8 cellular contexts compared by ENCODE assay signal in genomic region chr1:58896211-58897183, GRCh38.
A peak's percentile ranks its signal among the peaks of the same experiment; 100 is the strongest.
DNase-seq lines count a peak whose midpoint lies in the region; ATAC-seq and TF ChIP-seq lines count a peak whose summit lies in the region.

No MANE protein-coding gene starts in this region.

- H3K27me3 ChIP-seq in colonic mucosa (no peaks in the 10 kb centered on the region), aorta (ENCODE audit: control insufficient read depth in 1 of 2, insufficient read depth in 2 of 2, low read length in 1 of 2) (no peaks in the 10 kb centered on the region)

- TF ChIP-seq CTCF in colonic mucosa (IDR thresholded peaks at IDR 0.05) (no peak), mesothelial cell of epicardium (IDR thresholded peaks at IDR 0.05; ENCODE audit: unreplicated experiment) (no peak)

- no peak for DNase-seq in T-helper 1 cell
- peak; percentile 89 for DNase-seq in colonic mucosa
- no peak for DNase-seq in mesothelial cell of epicardium (ENCODE audit: low spot score in 2 of 2, unreplicated experiment in 2 of 2)
- DNase-seq in aorta = peak in 1 of 2 donors; percentile 72
- no peak for DNase-seq in SKM-1 treated with dmso at 0.1 percent for 144 hours (lab: John Stamatoyannopoulos, UW; ENCODE audit: unreplicated experiment)
- DNase-seq in AML-193 (lab: John Stamatoyannopoulos, UW) = no peak

- no peak overlapping the region for H3K4me3 Mint-ChIP-seq in T-helper 1 cell treated with Interleukin-12 subunit alpha and Interleukin-12 subunit beta and Interleukin-4 antibody, amounts not matched to agents 30 μg/mL and 1 μg/mL, for 36 hours
- H3K4me3 Mint-ChIP-seq in mesothelial cell of epicardium = no peak overlapping the region

- H3K9me3 ChIP-seq in colonic mucosa = no peaks in the 10 kb centered on the region
- H3K9me3 ChIP-seq in aorta (ENCODE audit: control insufficient read depth, low read length) = no peaks in the 10 kb centered on the region

- peak overlapping the region; percentile 80 for H3K27ac ChIP-seq in colonic mucosa
- peak overlapping the region in 1 of 2 donors; percentile 35 for H3K27ac ChIP-seq in aorta (ENCODE audit: low read depth in 1 of 2, low read length in 2 of 2)

- H3K4me3 ChIP-seq in colonic mucosa (no peak overlapping the region), aorta (ENCODE audit: low read length in 2 of 2) (no peak overlapping the region)

- peaks cover 34% of the 10 kb centered on the region for H3K4me1 Mint-ChIP-seq in T-helper 1 cell treated with Interleukin-12 subunit alpha and Interleukin-12 subunit beta and Interleukin-4 antibody, amounts not matched to agents 30 μg/mL and 1 μg/mL, for 36 hours (ENCODE audit: low read depth)
- peaks cover 34% of the 10 kb centered on the region for H3K4me1 Mint-ChIP-seq in mesothelial cell of epicardium

- H3K36me3 ChIP-seq in colonic mucosa (no peaks in the 10 kb centered on the region), aorta (ENCODE audit: control insufficient read depth in 1 of 2, insufficient read depth in 2 of 2, low read length in 1 of 2) (no peaks in the 10 kb centered on the region)

- no peaks in the 10 kb centered on the region for H3K27me3 Mint-ChIP-seq in T-helper 1 cell treated with Interleukin-12 subunit alpha and Interleukin-12 subunit beta and Interleukin-4 antibody, amounts not matched to agents 30 μg/mL and 1 μg/mL, for 36 hours (ENCODE audit: low read depth)
- H3K27me3 Mint-ChIP-seq in mesothelial cell of epicardium (ENCODE audit: low read depth) = no peaks in the 10 kb centered on the region

- peak; percentile 71 for ATAC-seq in aorta (ENCODE audit: low FRiP score)
- no peak for ATAC-seq in GM21367 (IDR thresholded peaks at IDR 0.05; ENCODE audit: unreplicated experiment)

- 24 to 27% methylated on average over 8 of the region's 8 CpGs for whole genome bisulfite sequencing in aorta, 2 donors

- peak overlapping the region; percentile 18 for H3K27ac Mint-ChIP-seq in T-helper 1 cell treated with Interleukin-12 subunit alpha and Interleukin-12 subunit beta and Interleukin-4 antibody, amounts not matched to agents 30 μg/mL and 1 μg/mL, for 36 hours
- H3K27ac Mint-ChIP-seq in mesothelial cell of epicardium = peak overlapping the region; percentile 26

- no peaks in the 10 kb centered on the region for H3K9me3 Mint-ChIP-seq in T-helper 1 cell treated with Interleukin-12 subunit alpha and Interleukin-12 subunit beta and Interleukin-4 antibody, amounts not matched to agents 30 μg/mL and 1 μg/mL, for 36 hours
- H3K9me3 Mint-ChIP-seq in mesothelial cell of epicardium = no peaks in the 10 kb centered on the region

- intact Hi-C loops in colonic mucosa (cut with DNase I) (no loop called here), aorta (cut with DNase I) (no loop called here)

- peaks cover 5% of the 10 kb centered on the region for H3K36me3 Mint-ChIP-seq in T-helper 1 cell treated with Interleukin-12 subunit alpha and Interleukin-12 subunit beta and Interleukin-4 antibody, amounts not matched to agents 30 μg/mL and 1 μg/mL, for 36 hours (ENCODE audit: low read depth)
- no peaks in the 10 kb centered on the region for H3K36me3 Mint-ChIP-seq in mesothelial cell of epicardium

- H3K4me1 ChIP-seq in colonic mucosa = peaks cover 32% of the 10 kb centered on the region
- H3K4me1 ChIP-seq in aorta (ENCODE audit: control insufficient read depth in 1 of 2, insufficient read depth in 2 of 2, low read length in 2 of 2) = no peaks in the 10 kb centered on the region

- H3K9ac ChIP-seq in colonic mucosa (ENCODE audit: low read depth in 2 of 2, low read length in 2 of 2) = peak overlapping the region; percentile 19 to 76
